31 cellular contexts compared by ENCODE assay signal in genomic region chr14:91271639-91272038, GRCh38. TPM values are rescaled to one million over a fixed set of nuclear protein-coding genes. Genes with fewer than 3 reads are reported as not detected.
A peak's percentile ranks its signal among the peaks of the same experiment; 100 is the strongest.
DNase-seq lines count a peak whose midpoint lies in the region; ATAC-seq, FAIRE-seq and TF ChIP-seq lines count a peak whose summit lies in the region.
"Had no signal": no experiment of that assay in that cellular context is flagged by ENCODE, and none has a peak within 500 bp of the region (broad histone marks: within the 10 kb centered on the region; RNA-seq: fewer than 3 reads in every experiment).

No MANE protein-coding gene starts in this region.

- H3K36me3 ChIP-seq in HepG2 (replicated peaks in 1 of 2; ENCODE audit: control insufficient read depth in 1 of 2, insufficient read depth in 2 of 2, low read length in 2 of 2) = peaks cover 1 to 11% of the 10 kb centered on the region in 2 experiments; a peak in 3 of 5 replicates
- no peaks in the 10 kb centered on the region for H3K36me3 ChIP-seq in right lobe of liver
- no peaks in the 10 kb centered on the region for H3K36me3 ChIP-seq in Panc1 (ENCODE audit: control insufficient read depth, insufficient read depth, low read length)
- H3K36me3 ChIP-seq: MG63 had no signal

- peaks cover 19 to 20% of the 10 kb centered on the region in 2 donors for H3K4me1 Mint-ChIP-seq in effector memory CD8-positive, alpha-beta T cell (ENCODE audit: low read depth in 2 of 2)
- H3K4me1 Mint-ChIP-seq in stimulated activated effector memory CD8-positive, alpha-beta T cell treated with anti-CD3 and anti-CD28 coated beads, Interleukin-12 subunit alpha, Interleukin-12 subunit beta, amount 100 ng/mL, for 72 hours = peaks cover 25% of the 10 kb centered on the region

- DNase-seq in HepG2 (ENCODE audit: low spot score) (no peak), right lobe of liver (no peak), Panc1 (ENCODE audit: low read depth, low spot score) (no peak), D721Med (ENCODE audit: insufficient read length, low spot score) (no peak), left colon (no peak)
- DNase-seq in effector memory CD8-positive, alpha-beta T cell = no peak
- no peak for DNase-seq in stimulated activated effector memory CD8-positive, alpha-beta T cell treated with anti-CD3 and anti-CD28 coated beads, Interleukin-12 subunit alpha, Interleukin-12 subunit beta, amount 100 ng/mL, for 72 hours (ENCODE audit: low spot score in 2 of 2)
- DNase-seq: AML-193; CD4-positive, alpha-beta T cell; DMS 273 treated with DMSO at 0.1 percent for 48 hours; DMS79; EL; GDM1; H7; KBM-7; MG63; NCI-H1105 treated with DMSO at 0.1 percent for 48 hours; NCI-H146; NCI-H1930; NCI-H446 treated with DMSO at 0.1 percent for 48 hours; NCI-H82; NK-92 treated with Interleukin-12 subunit alpha and Interleukin-12 subunit beta, amount 100 ng/mL, for 24 hours; PC-9; RPMI8226; SHP77 had no signal

- TF ChIP-seq POLR2A in HepG2 (IDR thresholded peaks at IDR 0.05; ENCODE audit: insufficient read depth in 1 of 2, low read depth in 2 of 2, low read length in 2 of 2) (no peak), right lobe of liver (IDR thresholded peaks at IDR 0.05) (no peak)

- H3K4me3 ChIP-seq in HepG2 (replicated peaks in 1 of 3; ENCODE audit: insufficient read depth in 1 of 3, low read depth in 2 of 3, low read length in 3 of 3) (no peak overlapping the region), right lobe of liver (no peak overlapping the region), Panc1 (ENCODE audit: low read depth in 2 of 2, low read length in 2 of 2) (no peak overlapping the region)
- H3K4me3 ChIP-seq: BLaER1 treated with 17β-estradiol and CSF1 and Interleukin-3, amounts not matched to agents 10 nM and 100 nM; MG63; PC-9 had no signal

- no peak overlapping the region for H3K4me3 Mint-ChIP-seq in effector memory CD8-positive, alpha-beta T cell
- no peak overlapping the region for H3K4me3 Mint-ChIP-seq in stimulated activated effector memory CD8-positive, alpha-beta T cell treated with anti-CD3 and anti-CD28 coated beads, Interleukin-12 subunit alpha, Interleukin-12 subunit beta, amount 100 ng/mL, for 72 hours
- H3K4me3 Mint-ChIP-seq: CD4-positive, alpha-beta T cell had no signal

- H3K27me3 ChIP-seq in HepG2 (ENCODE audit: control insufficient read depth in 1 of 2, insufficient read depth in 2 of 2, low read length in 2 of 2) = no peaks in the 10 kb centered on the region
- H3K27me3 ChIP-seq in right lobe of liver = no peaks in the 10 kb centered on the region
- no peaks in the 10 kb centered on the region for H3K27me3 ChIP-seq in Panc1 (ENCODE audit: control insufficient read depth, insufficient read depth, low read length)
- H3K27me3 ChIP-seq: MG63 had no signal

- no peak for FAIRE-seq in HepG2 (lab: Jason Lieb, UNC)
- no peak for FAIRE-seq in D721Med (lab: Jason Lieb, UNC)
- FAIRE-seq: A204.1, GM12891, GM19239 had no signal

- intact Hi-C loops in HepG2 (cut with micrococcal nuclease; ENCODE audit: unreplicated experiment) (no loop called here), right lobe of liver (cut with DNase I) (no loop called here), Panc1 (cut with micrococcal nuclease; ENCODE audit: unreplicated experiment) (no loop called here), left colon (cut with DNase I, micrococcal nuclease) (no loop called here)

- no peaks in the 10 kb centered on the region for H4K20me1 ChIP-seq in HepG2 (ENCODE audit: insufficient read depth, low read length)

- WGBS in HepG2 (ENCODE audit: low lambda C conversion rate) = 98% methylated on average over 9 of the region's 9 CpGs
- WGBS in right lobe of liver (ENCODE audit: insufficient coverage, low coverage, low lambda C conversion rate, missing lambda C conversion rate) = no CpG with 5 or more reads among the region's 9 CpGs

- TF ChIP-seq CTCF in HepG2 (CRISPR knock-in tag; IDR thresholded peaks at IDR 0.05) (no peak), right lobe of liver (IDR thresholded peaks at IDR 0.05) (no peak), Panc1 (IDR thresholded peaks at IDR 0.05) (no peak), D721Med (IDR thresholded peaks at IDR 0.05; ENCODE audit: insufficient read depth, missing control alignments) (no peak)

- no peak for TF ChIP-seq RAD21 in HepG2 (CRISPR knock-in tag; IDR thresholded peaks at IDR 0.05)

- H3K4me2 ChIP-seq in HepG2 (ENCODE audit: low read depth, low read length) = no peak overlapping the region
- H3K4me2 ChIP-seq: BLaER1 treated with 17β-estradiol and CSF1 and Interleukin-3, amounts not matched to agents 10 nM and 100 nM; PC-9 had no signal

- CTCF ChIA-PET in HepG2 (lab: Yijun Ruan, JAX; ENCODE audit: low intra/inter-chr PET ratio, low total read pairs) = no interaction called here
- CTCF ChIA-PET in Panc1 (lab: Charles Lee) = no interaction called here

- no peak overlapping the region for H3K27ac ChIP-seq in HepG2 (ENCODE audit: extremely low read length, insufficient read depth, low read length)
- H3K27ac ChIP-seq in right lobe of liver = no peak overlapping the region
- no peak overlapping the region for H3K27ac ChIP-seq in Panc1 (ENCODE audit: low read length)
- H3K27ac ChIP-seq: BLaER1 treated with 17β-estradiol and CSF1 and Interleukin-3, amounts not matched to agents 10 nM and 100 nM; PC-9 had no signal

- POLR2A ChIA-PET in HepG2 (lab: Yijun Ruan, JAX) = no interaction called here
- POLR2A ChIA-PET in Panc1 (lab: Charles Lee) = no interaction called here

- H3K9me3 Mint-ChIP-seq in effector memory CD8-positive, alpha-beta T cell = no peaks in the 10 kb centered on the region
- H3K9me3 Mint-ChIP-seq in stimulated activated effector memory CD8-positive, alpha-beta T cell treated with anti-CD3 and anti-CD28 coated beads, Interleukin-12 subunit alpha, Interleukin-12 subunit beta, amount 100 ng/mL, for 72 hours = no peaks in the 10 kb centered on the region
- H3K9me3 Mint-ChIP-seq: CD4-positive, alpha-beta T cell had no signal

- H3K36me3 Mint-ChIP-seq in effector memory CD8-positive, alpha-beta T cell (ENCODE audit: insufficient read depth) = peaks cover 94% of the 10 kb centered on the region
- peaks cover 97% of the 10 kb centered on the region for H3K36me3 Mint-ChIP-seq in stimulated activated effector memory CD8-positive, alpha-beta T cell treated with anti-CD3 and anti-CD28 coated beads, Interleukin-12 subunit alpha, Interleukin-12 subunit beta, amount 100 ng/mL, for 72 hours

- in situ Hi-C loops in HepG2 (cut with HindIII; ENCODE audit: extremely low pct_ligation_motif_present, low pct_unique_long_range_greater_than_20kb) = no loop called here
- in situ Hi-C loops in Panc1 (cut with HindIII; ENCODE audit: low pct_unique_long_range_greater_than_20kb, low sequenced_read_pairs) = no loop called here

- no peaks in the 10 kb centered on the region for H3K79me2 ChIP-seq in HepG2 (ENCODE audit: insufficient read depth, low read length)

- no peaks in the 10 kb centered on the region for H3K27me3 Mint-ChIP-seq in effector memory CD8-positive, alpha-beta T cell
- H3K27me3 Mint-ChIP-seq: CD4-positive, alpha-beta T cell had no signal

- BruUV-seq in HepG2 (replicated peaks; lab: Mats Ljungman, UMichigan) (no TSS peak), Panc1 (replicated peaks; lab: Mats Ljungman, UMichigan) (TSS peak; percentile 80)

- no peak for TF ChIP-seq EP300 in HepG2 (IDR thresholded peaks at IDR 0.05; ENCODE audit: low read depth in 2 of 2, low read length in 2 of 2)
- TF ChIP-seq EP300 in HepG2 (CRISPR knock-in tag; IDR thresholded peaks at IDR 0.05; ENCODE audit: borderline replicate concordance) = no peak

- H3K4me1 ChIP-seq in HepG2 (ENCODE audit: insufficient read depth, low read length) (peaks cover 5% of the 10 kb centered on the region; the same call in 1 of the 2 replicates), right lobe of liver (peaks cover 0 to under 1% (median 0%) of the 10 kb centered on the region in 4 donors), Panc1 (ENCODE audit: control insufficient read depth, insufficient read depth, low read length) (no peaks in the 10 kb centered on the region)
- H3K4me1 ChIP-seq: BLaER1 treated with 17β-estradiol and CSF1 and Interleukin-3, amounts not matched to agents 10 nM and 100 nM had no signal

- peak overlapping the region; percentile 38 to 85 for H3K27ac Mint-ChIP-seq in effector memory CD8-positive, alpha-beta T cell
- peak overlapping the region; percentile 56 for H3K27ac Mint-ChIP-seq in stimulated activated effector memory CD8-positive, alpha-beta T cell treated with anti-CD3 and anti-CD28 coated beads, Interleukin-12 subunit alpha, Interleukin-12 subunit beta, amount 100 ng/mL, for 72 hours
- H3K27ac Mint-ChIP-seq: CD4-positive, alpha-beta T cell had no signal

- H2AFZ ChIP-seq in HepG2 (ENCODE audit: low read length) = no peak overlapping the region
- H2AFZ ChIP-seq: PC-9 had no signal

- no peak overlapping the region for H3K9ac ChIP-seq in HepG2 (ENCODE audit: insufficient read depth, low read depth, low read length)
- H3K9ac ChIP-seq: BLaER1 treated with 17β-estradiol and CSF1 and Interleukin-3, amounts not matched to agents 10 nM and 100 nM had no signal

- no peaks in the 10 kb centered on the region for H3K9me3 ChIP-seq in HepG2 (ENCODE audit: low read length)
- no peaks in the 10 kb centered on the region for H3K9me3 ChIP-seq in right lobe of liver
- H3K9me3 ChIP-seq in Panc1 (ENCODE audit: control insufficient read depth, insufficient read depth, low read depth, low read length) = no peaks in the 10 kb centered on the region
- H3K9me3 ChIP-seq: BLaER1 treated with 17β-estradiol and CSF1 and Interleukin-3, amounts not matched to agents 10 nM and 100 nM; MG63 had no signal

- peak; percentile 28; the same call in 2 of the 3 replicates for ATAC-seq in HepG2
- no peak for ATAC-seq in right lobe of liver
- ATAC-seq in Panc1 = no peak
- ATAC-seq in effector memory CD8-positive, alpha-beta T cell (replicated peaks) = no peak
- no peak for ATAC-seq in stimulated activated effector memory CD8-positive, alpha-beta T cell treated with anti-CD3 and anti-CD28 coated beads, Interleukin-12 subunit alpha, Interleukin-12 subunit beta, amount 100 ng/mL, for 72 hours
- ATAC-seq in left colon = no peak
- no peak for ATAC-seq in GM21576 (IDR thresholded peaks at IDR 0.05; ENCODE audit: unreplicated experiment)

RNA-seq across cellular contexts. Expression of gene GPR68, which starts 27.1 kb away (rescaled TPM):
- total RNA-seq in HepG2 (2016; rRNA removed; fragmentation: Illumina TruSeq; extraction: Trizol) = not detected in 2 replicates
- not detected in 2 replicates for total RNA-seq in HepG2 (2016; cell fraction: cytosol; rRNA removed; fragmentation: Illumina TruSeq; extraction: Trizol; ENCODE audit: low read depth)
- total RNA-seq in HepG2 (2016; cell fraction: insoluble cytoplasmic fraction; rRNA removed; fragmentation: Illumina TruSeq; extraction: Trizol) = 0.11 TPM in 1 of 2 replicates, not detected in the other
- 0.41 TPM in 1 of 2 replicates, not detected in the other for total RNA-seq in HepG2 (2016; cell fraction: membrane; rRNA removed; fragmentation: Illumina TruSeq; extraction: Trizol)
- total RNA-seq in HepG2 (2016; cell fraction: nucleus; rRNA removed; fragmentation: Illumina TruSeq; extraction: Trizol) = not detected in 2 replicates
- polyA plus RNA-seq in HepG2 (2011; rRNA removed) = not detected in 2 replicates
- polyA plus RNA-seq in HepG2 (2011; cell fraction: cytosol; rRNA removed) = not detected in 2 replicates
- polyA plus RNA-seq in HepG2 (2011; cell fraction: nucleus; rRNA removed) = 0.16 TPM in 1 of 2 replicates, not detected in the other
- polyA plus RNA-seq in HepG2 (2012) = 0.17 and 0.20 TPM in 2 replicates
- not detected in 2 replicates for polyA plus RNA-seq in HepG2 (2016; cell fraction: cytosol; fragmentation: Illumina TruSeq; extraction: Trizol; ENCODE audit: low read depth)
- polyA plus RNA-seq in HepG2 (2016; cell fraction: insoluble cytoplasmic fraction; fragmentation: Illumina TruSeq; extraction: Trizol; ENCODE audit: low read depth) = not detected in 2 replicates
- polyA plus RNA-seq in HepG2 (2016; cell fraction: membrane; fragmentation: Illumina TruSeq; extraction: Trizol; ENCODE audit: low read depth) = not detected in 2 replicates
- not detected in 2 replicates for polyA plus RNA-seq in HepG2 (2016; cell fraction: nucleus; fragmentation: Illumina TruSeq; extraction: Trizol; ENCODE audit: insufficient read depth, low read depth)
- 0.10 and 0.19 TPM in 2 replicates for polyA minus RNA-seq in HepG2 (2011; rRNA and poly(A)+ RNA removed; ENCODE audit: low replicate concordance)
- polyA minus RNA-seq in HepG2 (2011; cell fraction: cytosol; rRNA and poly(A)+ RNA removed) = not detected in 2 replicates
- not detected in 2 replicates for polyA minus RNA-seq in HepG2 (2011; cell fraction: nucleus; rRNA and poly(A)+ RNA removed)
- under 1 TPM in 3 of 6 experiments, not detected in 3; 0.17 to 0.27 (median 0.19) TPM for total RNA-seq in right lobe of liver
- total RNA-seq in Panc1 (2021; ENCODE audit: unreplicated experiment) = 0.28 TPM
- 0.38 TPM for polyA plus RNA-seq in Panc1 (2012; ENCODE audit: insufficient read length)
- under 1 TPM; 0.58 to 0.87 TPM for total RNA-seq in left colon
- total RNA-seq: PC-9, SK-MEL-5 had no signal
